Comparison of ENCODE assay signal across 1 cellular context in genomic region chr5:141485305-141486055, GRCh38.
TF ChIP-seq lines count a peak whose summit lies in the region.

No MANE protein-coding gene starts in this region.

TF ChIP-seq in GM12878, 131 proteins besides CTCF, POLR2A, EP300 and RAD21:
- TF ChIP-seq, protein P1, sequence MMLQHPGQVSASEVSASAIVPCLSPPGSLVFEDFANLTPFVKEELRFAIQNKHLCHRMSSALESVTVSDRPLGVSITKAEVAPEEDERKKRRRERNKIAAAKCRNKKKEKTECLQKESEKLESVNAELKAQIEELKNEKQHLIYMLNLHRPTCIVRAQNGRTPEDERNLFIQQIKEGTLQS (IDR thresholded peaks at IDR 0.05; ENCODE audit: borderline replicate concordance, extremely low read depth, low read depth, low read length): no peak
- TF ChIP-seq TCF7 (IDR thresholded peaks at IDR 0.05; ENCODE audit: borderline replicate concordance): no peak
- TF ChIP-seq TAF1 (IDR thresholded peaks at IDR 0.05; ENCODE audit: borderline replicate concordance, low read depth, low read length): no peak
- no peak for TF ChIP-seq CEBPB (IDR thresholded peaks at IDR 0.05; ENCODE audit: borderline replicate concordance in 1 of 2, low read depth in 2 of 2, low read length in 2 of 2)
- TF ChIP-seq FOXK2 (IDR thresholded peaks at IDR 0.05): no peak
- no peak for TF ChIP-seq SREBF1 (IDR thresholded peaks at IDR 0.05; ENCODE audit: low read length)
- no peak for TF ChIP-seq BMI1 (IDR thresholded peaks at IDR 0.05; ENCODE audit: borderline replicate concordance)
- no peak for TF ChIP-seq PRDM15 (CRISPR knock-in tag; IDR thresholded peaks at IDR 0.05)
- TF ChIP-seq, protein P2, sequence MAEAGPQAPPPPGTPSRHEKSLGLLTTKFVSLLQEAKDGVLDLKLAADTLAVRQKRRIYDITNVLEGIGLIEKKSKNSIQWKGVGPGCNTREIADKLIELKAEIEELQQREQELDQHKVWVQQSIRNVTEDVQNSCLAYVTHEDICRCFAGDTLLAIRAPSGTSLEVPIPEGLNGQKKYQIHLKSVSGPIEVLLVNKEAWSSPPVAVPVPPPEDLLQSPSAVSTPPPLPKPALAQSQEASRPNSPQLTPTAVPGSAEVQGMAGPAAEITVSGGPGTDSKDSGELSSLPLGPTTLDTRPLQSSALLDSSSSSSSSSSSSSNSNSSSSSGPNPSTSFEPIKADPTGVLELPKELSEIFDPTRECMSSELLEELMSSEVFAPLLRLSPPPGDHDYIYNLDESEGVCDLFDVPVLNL (IDR thresholded peaks at IDR 0.05; ENCODE audit: low read depth, low read length): no peak
- no peak for TF ChIP-seq YBX1 (IDR thresholded peaks at IDR 0.05)
